14 cellular contexts compared by ENCODE assay signal in genomic region chr12:52877242-52877641, GRCh38. TPM values are rescaled to one million over a fixed set of nuclear protein-coding genes. Genes with fewer than 3 reads are reported as not detected.
"Had no signal": no experiment of that assay in that cellular context is flagged by ENCODE, and none has a peak within 500 bp of the region (broad histone marks: within the 10 kb centered on the region; RNA-seq: fewer than 3 reads in every experiment).

No MANE protein-coding gene starts in this region.

- H3K4me3 ChIP-seq: esophagus muscularis mucosa, thoracic aorta had no signal

- DNase-seq: activated CD4-positive, alpha-beta T cell treated with anti-CD3 and anti-CD28 coated beads, Interleukin-2, amount 50 U/mL, for 1 hour; activated CD4-positive, CD25-positive, alpha-beta regulatory T cell; activated T-cell treated with anti-CD3 and anti-CD28 coated beads, Interleukin-2, amount 50 U/mL, for 1 hour; brain microvascular endothelial cell; dermis blood vessel endothelial cell; foreskin fibroblast; nephron progenitor cell; stimulated activated CD4-positive, alpha-beta T cell treated with anti-CD3 and anti-CD28 coated beads, Interleukin-2, amount 100 ng/mL, for 48 hours; stimulated activated naive CD8-positive, alpha-beta T cell treated with anti-CD3 and anti-CD28 coated beads, Interleukin-15, Interleukin-2, amounts not matched to agents 100 U/mL and 50 U/mL, for 24 hours had no signal

- H3K27me3 ChIP-seq: brain microvascular endothelial cell had no signal

- H3K36me3 ChIP-seq: brain microvascular endothelial cell, esophagus muscularis mucosa, thoracic aorta had no signal

- H3K27ac ChIP-seq: brain microvascular endothelial cell, esophagus muscularis mucosa, thoracic aorta had no signal

- H3K9me3 ChIP-seq: esophagus muscularis mucosa, thoracic aorta had no signal

- ATAC-seq: left lobe of liver; stimulated activated naive CD8-positive, alpha-beta T cell treated with anti-CD3 and anti-CD28 coated beads, Interleukin-15, Interleukin-2, amounts not matched to agents 100 U/mL and 50 U/mL, for 24 hours had no signal

RNA-seq across cellular contexts. Expression of gene KRT78, which starts 28.4 kb away (rescaled TPM):
- total RNA-seq: dermis blood vessel endothelial cell; left lobe of liver; osteocyte; T-helper 2 cell treated with Interferon-gamma antibody and Interleukin-4, amounts not matched to agents 100 ng/mL and 5 ng/mL, for 36 hours; thoracic aorta had no signal

RNA-seq across cellular contexts. Expression of gene KRT79, which starts 43.1 kb away (rescaled TPM):
- total RNA-seq: dermis blood vessel endothelial cell; esophagus muscularis mucosa; left lobe of liver; osteocyte; T-helper 2 cell treated with Interferon-gamma antibody and Interleukin-4, amounts not matched to agents 100 ng/mL and 5 ng/mL, for 36 hours; thoracic aorta had no signal
